19 cellular contexts compared by ENCODE assay signal in genomic region chr12:128026696-128027574, GRCh38.
"Had no signal": no experiment of that assay in that cellular context is flagged by ENCODE, and none has a peak within 500 bp of the region (broad histone marks: within the 10 kb centered on the region; RNA-seq: fewer than 3 reads in every experiment).

No MANE protein-coding gene starts in this region.

- FAIRE-seq: endometrium had no signal

- H3K27ac Mint-ChIP-seq: activated naive CD8-positive, alpha-beta T cell treated with anti-CD3 and anti-CD28 coated beads, Interleukin-2, amount 10 ng/mL, durations not matched to agents 7 days and 5 days; immature natural killer cell; memory B cell; natural killer cell; stimulated activated naive B cell treated with anti-CD40 and anti-IgM and Interleukin-4, amounts not matched to agents 10 μg/mL and 1 μg/mL and 100 μg/mL, for 72 hours had no signal

- H3K4me1 Mint-ChIP-seq: activated naive CD8-positive, alpha-beta T cell treated with anti-CD3 and anti-CD28 coated beads, Interleukin-2, amount 10 ng/mL, durations not matched to agents 7 days and 5 days; immature natural killer cell; memory B cell; natural killer cell; stimulated activated naive B cell treated with anti-CD40 and anti-IgM and Interleukin-4, amounts not matched to agents 10 μg/mL and 1 μg/mL and 100 μg/mL, for 72 hours had no signal

- DNase-seq: activated CD4-positive, alpha-beta T cell treated with anti-CD3 and anti-CD28 coated beads for 1 hour; activated CD4-positive, alpha-beta T cell treated with anti-CD3 and anti-CD28 coated beads, Interleukin-2, amount 50 U/mL, for 48 hours; activated naive CD4-positive, alpha-beta T cell; activated naive CD8-positive, alpha-beta T cell treated with anti-CD3 and anti-CD28 coated beads, Interleukin-2, amount 10 ng/mL, durations not matched to agents 7 days and 5 days; activated T-cell treated with anti-CD3 and anti-CD28 coated beads for 4 hours; dorsolateral prefrontal cortex; heart left ventricle; immature natural killer cell; natural killer cell; posterior cingulate gyrus; retina; stimulated activated naive B cell treated with anti-CD40 and anti-IgM and Interleukin-4, amounts not matched to agents 10 μg/mL and 1 μg/mL and 100 μg/mL, for 72 hours; substantia nigra; tibial artery; uterus had no signal

- H3K4me1 ChIP-seq: gastroesophageal sphincter, heart left ventricle, tibial artery, uterus had no signal

- H3K9me3 ChIP-seq: gastroesophageal sphincter, heart left ventricle, tibial artery, uterus had no signal

- H3K36me3 Mint-ChIP-seq: activated naive CD8-positive, alpha-beta T cell treated with anti-CD3 and anti-CD28 coated beads, Interleukin-2, amount 10 ng/mL, durations not matched to agents 7 days and 5 days; immature natural killer cell; memory B cell; natural killer cell; stimulated activated naive B cell treated with anti-CD40 and anti-IgM and Interleukin-4, amounts not matched to agents 10 μg/mL and 1 μg/mL and 100 μg/mL, for 72 hours had no signal

- H3K27me3 Mint-ChIP-seq: activated naive CD8-positive, alpha-beta T cell treated with anti-CD3 and anti-CD28 coated beads, Interleukin-2, amount 10 ng/mL, durations not matched to agents 7 days and 5 days; memory B cell; stimulated activated naive B cell treated with anti-CD40 and anti-IgM and Interleukin-4, amounts not matched to agents 10 μg/mL and 1 μg/mL and 100 μg/mL, for 72 hours had no signal

- H3K27me3 ChIP-seq: tibial artery, uterus had no signal

- H3K4me3 ChIP-seq: dorsolateral prefrontal cortex, gastroesophageal sphincter, heart left ventricle, tibial artery, uterus had no signal

- H3K27ac ChIP-seq: gastroesophageal sphincter, heart left ventricle, tibial artery, uterus, VCaP had no signal

- H3K36me3 ChIP-seq: gastroesophageal sphincter, heart left ventricle, tibial artery, uterus had no signal

- ATAC-seq: heart left ventricle; natural killer cell; stimulated activated naive B cell treated with anti-CD40 and anti-IgM and Interleukin-4, amounts not matched to agents 10 μg/mL and 1 μg/mL and 100 μg/mL, for 72 hours had no signal

- H3K4me3 Mint-ChIP-seq: activated naive CD8-positive, alpha-beta T cell treated with anti-CD3 and anti-CD28 coated beads, Interleukin-2, amount 10 ng/mL, durations not matched to agents 7 days and 5 days; immature natural killer cell; memory B cell; natural killer cell; stimulated activated naive B cell treated with anti-CD40 and anti-IgM and Interleukin-4, amounts not matched to agents 10 μg/mL and 1 μg/mL and 100 μg/mL, for 72 hours had no signal
